11 cellular contexts compared by ENCODE assay signal in genomic region chr1:203281033-203281432, GRCh38. TPM values are rescaled to one million over a fixed set of nuclear protein-coding genes. Genes with fewer than 3 reads are reported as not detected.
A peak's percentile ranks its signal among the peaks of the same experiment; 100 is the strongest.
DNase-seq lines count a peak whose midpoint lies in the region; ATAC-seq and TF ChIP-seq lines count a peak whose summit lies in the region.
"Had no signal": no experiment of that assay in that cellular context is flagged by ENCODE, and none has a peak within 500 bp of the region (broad histone marks: within the 10 kb centered on the region; RNA-seq: fewer than 3 reads in every experiment).

No MANE protein-coding gene starts in this region.

- H3K4me1 ChIP-seq in Peyer's patch = peaks cover 7 to 62% (median 21%) of the 10 kb centered on the region in 4 donors
- H3K4me1 ChIP-seq in esophagus muscularis mucosa = peaks cover 78 to 88% (median 80%) of the 10 kb centered on the region in 4 donors
- H3K4me1 ChIP-seq in gastrocnemius medialis = peaks cover 77 to 87% of the 10 kb centered on the region in 2 donors

- 90% methylated on average over 3 of the region's 3 CpGs for WGBS in esophagus muscularis mucosa

- H3K4me3 ChIP-seq in Peyer's patch (no peak overlapping the region), esophagus muscularis mucosa (no peak overlapping the region), gastrocnemius medialis (no peak overlapping the region)
- H3K4me3 ChIP-seq: SJCRH30 had no signal

- H3K27me3 ChIP-seq in Peyer's patch = no peaks in the 10 kb centered on the region
- H3K27me3 ChIP-seq in esophagus muscularis mucosa = no peaks in the 10 kb centered on the region
- H3K27me3 ChIP-seq in gastrocnemius medialis = no peaks in the 10 kb centered on the region
- H3K27me3 ChIP-seq: SJCRH30 had no signal

- in situ Hi-C loops in gastrocnemius medialis (cut with MboI; ENCODE audit: low sequenced_read_pairs in 4 of 4) = no loop called here

- no peaks in the 10 kb centered on the region for H3K36me3 Mint-ChIP-seq in stimulated activated effector memory CD8-positive, alpha-beta T cell treated with anti-CD3 and anti-CD28 coated beads, Interleukin-12 subunit alpha, Interleukin-12 subunit beta, amount 100 ng/mL, for 72 hours

- no peak for TF ChIP-seq POLR2A in Peyer's patch (IDR thresholded peaks at IDR 0.05)
- no peak for TF ChIP-seq POLR2A in esophagus muscularis mucosa (IDR thresholded peaks at IDR 0.05; ENCODE audit: low read depth)
- no peak for TF ChIP-seq POLR2A in gastrocnemius medialis (IDR thresholded peaks at IDR 0.05)

- intact Hi-C loops in esophagus muscularis mucosa (cut with DNase I) = no loop called here
- intact Hi-C loops in gastrocnemius medialis (cut with DNase I; ENCODE audit: low total_unique reads) = no loop called here

- H3K36me3 ChIP-seq in Peyer's patch (no peaks in the 10 kb centered on the region), esophagus muscularis mucosa (no peaks in the 10 kb centered on the region), gastrocnemius medialis (no peaks in the 10 kb centered on the region)
- H3K36me3 ChIP-seq: SJCRH30 had no signal

- no peak overlapping the region for H3K4me3 Mint-ChIP-seq in stimulated activated effector memory CD8-positive, alpha-beta T cell treated with anti-CD3 and anti-CD28 coated beads, Interleukin-12 subunit alpha, Interleukin-12 subunit beta, amount 100 ng/mL, for 72 hours

- ATAC-seq in gastrocnemius medialis (no peak), GM19328 (IDR thresholded peaks at IDR 0.05; ENCODE audit: unreplicated experiment) (no peak)
- ATAC-seq in stimulated activated effector memory CD8-positive, alpha-beta T cell treated with anti-CD3 and anti-CD28 coated beads, Interleukin-12 subunit alpha, Interleukin-12 subunit beta, amount 100 ng/mL, for 72 hours = no peak

- peak in 1 of 6 experiments; percentile 8 for TF ChIP-seq CTCF in Peyer's patch (IDR thresholded peaks at IDR 0.05)
- TF ChIP-seq CTCF in esophagus muscularis mucosa (IDR thresholded peaks at IDR 0.05) = peak in 1 of 3 experiments; percentile 21
- TF ChIP-seq CTCF in gastrocnemius medialis (IDR thresholded peaks at IDR 0.05 in 4 of 5, conservative IDR thresholded peaks at IDR 0.05 in 1 of 5) = peak in 1 of 5 experiments; percentile 16

- peaks cover 59% of the 10 kb centered on the region for H3K4me1 Mint-ChIP-seq in stimulated activated effector memory CD8-positive, alpha-beta T cell treated with anti-CD3 and anti-CD28 coated beads, Interleukin-12 subunit alpha, Interleukin-12 subunit beta, amount 100 ng/mL, for 72 hours

- H3K9me3 ChIP-seq in Peyer's patch (no peaks in the 10 kb centered on the region), esophagus muscularis mucosa (no peaks in the 10 kb centered on the region), gastrocnemius medialis (no peaks in the 10 kb centered on the region)
- H3K9me3 ChIP-seq: SJCRH30 had no signal

- H3K27ac ChIP-seq in Peyer's patch (peak overlapping the region in 3 of 4 donors; percentile 17 to 92 (median 40)), esophagus muscularis mucosa (replicated peaks in 1 of 4) (peak overlapping the region; percentile 93 to 98 (median 95)), gastrocnemius medialis (peak overlapping the region; percentile 92 to 96 (median 94))
- H3K27ac ChIP-seq: SJCRH30 had no signal

- no peak overlapping the region for H3K27ac Mint-ChIP-seq in stimulated activated effector memory CD8-positive, alpha-beta T cell treated with anti-CD3 and anti-CD28 coated beads, Interleukin-12 subunit alpha, Interleukin-12 subunit beta, amount 100 ng/mL, for 72 hours

- TF ChIP-seq EP300 in esophagus muscularis mucosa (IDR thresholded peaks at IDR 0.05) = no peak

- no peaks in the 10 kb centered on the region for H3K9me3 Mint-ChIP-seq in stimulated activated effector memory CD8-positive, alpha-beta T cell treated with anti-CD3 and anti-CD28 coated beads, Interleukin-12 subunit alpha, Interleukin-12 subunit beta, amount 100 ng/mL, for 72 hours

- DNase-seq in EL = peak; percentile 56
- no peak for DNase-seq in Peyer's patch
- no peak for DNase-seq in esophagus muscularis mucosa (ENCODE audit: extremely low spot score)
- DNase-seq in gastrocnemius medialis = peak in 1 of 2 donors; percentile 28
- no peak for DNase-seq in stimulated activated effector memory CD8-positive, alpha-beta T cell treated with anti-CD3 and anti-CD28 coated beads, Interleukin-12 subunit alpha, Interleukin-12 subunit beta, amount 100 ng/mL, for 72 hours (ENCODE audit: low spot score in 2 of 2)
- DNase-seq in NCI-H128 (lab: John Stamatoyannopoulos, UW; ENCODE audit: unreplicated experiment) = no peak
- DNase-seq in HCEC 1CT = no peak
- DNase-seq: amygdala, NCI-H2081 treated with DMSO at 0.1 percent for 48 hours, SJCRH30 had no signal

RNA-seq across cellular contexts. Expression of gene BTG2, which starts 24.3 kb away (rescaled TPM):
- total RNA-seq in Peyer's patch (100 to 1,000 TPM in 1 of 4 donors, 10 to 100 TPM in 3; 45.0 to 129 (median 58.8) TPM), esophagus muscularis mucosa (100 to 1,000 TPM in 3 of 4 donors, 10 to 100 TPM in 1; 67.7 to 656 (median 159) TPM), gastrocnemius medialis (100 to 1,000 TPM in 1 of 4 donors, 10 to 100 TPM in 3; 48.0 to 286 (median 74.9) TPM)

RNA-seq across cellular contexts. Expression of gene CHIT1, which starts 51.6 kb away (rescaled TPM):
- total RNA-seq in Peyer's patch (1 to 10 TPM in 1 of 4 donors, under 1 TPM in 1, not detected in 2; 0.67 to 4.1 TPM), esophagus muscularis mucosa (under 1 TPM in 3 of 4 donors, not detected in 1; 0.11 to 0.26 (median 0.17) TPM), gastrocnemius medialis (under 1 TPM in 1 of 4 donors, not detected in 3; 0.20 TPM)

Comparison
In these comparisons a context has a peak if more than half of its experiments do, and no peak if none do; other contexts are left out.
1. H3K27ac ChIP-seq: peak in every context shown above with its lines; median percentile 95 in esophagus muscularis mucosa; 94 in gastrocnemius medialis; 40 in Peyer's patch.